Comparison of ENCODE assay signal across 10 cellular contexts in the genomic region with DNA sequence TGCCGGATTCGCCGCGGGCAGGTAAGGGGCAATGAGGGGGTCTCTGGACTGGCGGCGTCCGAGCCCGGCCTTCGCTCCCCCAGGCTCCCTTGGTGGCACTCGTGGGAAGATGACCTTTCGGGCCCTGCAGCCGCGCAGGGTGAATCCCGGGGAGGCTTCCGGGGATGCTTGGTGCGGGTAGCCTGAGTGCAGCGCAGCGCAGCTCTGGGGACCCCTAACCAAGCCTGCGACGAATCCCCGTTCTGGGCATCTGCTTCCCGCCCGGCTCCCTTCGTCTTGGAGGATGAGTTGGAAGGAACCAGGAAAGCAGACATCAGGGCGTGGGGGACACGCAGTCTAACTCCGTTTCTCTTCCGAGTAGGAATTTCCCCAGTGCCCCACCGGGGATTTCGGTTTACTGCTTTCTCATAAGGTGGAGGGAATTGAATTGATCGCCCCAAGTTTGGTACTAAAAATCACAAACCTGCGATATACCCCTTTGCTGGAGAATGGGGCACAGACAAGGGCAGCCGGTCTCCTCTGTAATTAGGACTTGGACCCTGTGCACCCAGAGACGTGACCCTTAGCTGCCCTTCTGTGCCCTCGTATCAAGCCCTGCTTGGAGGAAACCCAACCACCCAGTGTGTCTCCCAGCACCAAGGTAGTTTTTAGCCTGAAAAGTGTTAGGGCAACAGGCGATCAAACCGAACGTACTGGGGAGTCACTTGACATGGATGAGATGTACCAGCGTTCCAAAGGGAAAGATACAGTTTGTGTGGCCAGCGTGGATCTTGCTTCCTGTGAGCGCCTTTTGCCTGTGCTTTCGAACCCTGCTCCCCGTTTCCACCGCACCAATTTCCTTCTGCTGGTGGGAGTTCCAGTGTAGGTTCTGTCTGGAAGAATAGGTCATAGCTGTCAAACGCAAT. TPM values are rescaled to one million over a fixed set of nuclear protein-coding genes. Genes with fewer than 3 reads are reported as not detected.
A peak's percentile ranks its signal among the peaks of the same experiment; 100 is the strongest.
DNase-seq lines count a peak whose midpoint lies in the region; ATAC-seq, FAIRE-seq and TF ChIP-seq lines count a peak whose summit lies in the region.
"Had no signal": no experiment of that assay in that cellular context is flagged by ENCODE, and none has a peak within 500 bp of the region (broad histone marks: within the 10 kb centered on the region; RNA-seq: fewer than 3 reads in every experiment).

No MANE protein-coding gene starts in this region.

- no peaks in the 10 kb centered on the region for H3K9me3 ChIP-seq in pancreas

- peaks cover 69% of the 10 kb centered on the region for H3K27me3 Mint-ChIP-seq in activated CD4-positive, alpha-beta T cell treated with anti-CD3 and anti-CD28 coated beads, Interleukin-2, amount 10 ng/mL, durations not matched to agents 7 days and 5 days

- H3K4me3 Mint-ChIP-seq in activated CD4-positive, alpha-beta T cell treated with anti-CD3 and anti-CD28 coated beads, Interleukin-2, amount 10 ng/mL, durations not matched to agents 7 days and 5 days: peak overlapping the region; percentile 51

- H3K27ac Mint-ChIP-seq in activated CD4-positive, alpha-beta T cell treated with anti-CD3 and anti-CD28 coated beads, Interleukin-2, amount 10 ng/mL, durations not matched to agents 7 days and 5 days: no peak overlapping the region

- FAIRE-seq in pancreas (lab: Jason Lieb, UNC): no peak

- peak overlapping the region in 2 of 4 donors; percentile 32 to 59 for H3K4me3 ChIP-seq in pancreas

- ATAC-seq in HG03571 (IDR thresholded peaks at IDR 0.05; ENCODE audit: unreplicated experiment): peak; percentile 14
- ATAC-seq in esophagus mucosa: peak; percentile 7
- ATAC-seq in pancreas: peak; percentile 17 to 32 (median 20)

- H3K9me3 Mint-ChIP-seq in activated CD4-positive, alpha-beta T cell treated with anti-CD3 and anti-CD28 coated beads, Interleukin-2, amount 10 ng/mL, durations not matched to agents 7 days and 5 days: no peaks in the 10 kb centered on the region

- TF ChIP-seq CTCF in pancreas (IDR thresholded peaks at IDR 0.05): no peak

- intact Hi-C loops in pancreas (cut with DNase I): no loop called here

- no peak overlapping the region for H3K27ac ChIP-seq in pancreas

- CTCF ChIA-PET in activated CD4-positive, alpha-beta T cell treated with anti-CD3 and anti-CD28 coated beads, Interleukin-2, amount 10 ng/mL, durations not matched to agents 7 days and 5 days (lab: Charles Lee): no interaction called here

- no peaks in the 10 kb centered on the region for H3K36me3 ChIP-seq in pancreas

- H3K4me1 Mint-ChIP-seq in activated CD4-positive, alpha-beta T cell treated with anti-CD3 and anti-CD28 coated beads, Interleukin-2, amount 10 ng/mL, durations not matched to agents 7 days and 5 days: peaks cover 14% of the 10 kb centered on the region

- H3K27me3 ChIP-seq in pancreas: peaks cover 0 to 15% (median 3%) of the 10 kb centered on the region in 4 donors

- no peak for DNase-seq in activated CD4-positive, alpha-beta T cell treated with anti-CD3 and anti-CD28 coated beads, Interleukin-2, amount 10 ng/mL, durations not matched to agents 7 days and 5 days
- DNase-seq in activated CD4-positive, alpha-beta T cell treated with anti-CD3 and anti-CD28 coated beads for 4 hours: no peak
- DNase-seq in pancreas (peak in 1 of 6 donors; percentile 76), GM19238 (ENCODE audit: insufficient read length, low spot score) (no peak), HPDE6-E6E7 (ENCODE audit: extremely low spot score) (no peak), SW 1271 (lab: John Stamatoyannopoulos, UW) (no peak)

- no peaks in the 10 kb centered on the region for H3K36me3 Mint-ChIP-seq in activated CD4-positive, alpha-beta T cell treated with anti-CD3 and anti-CD28 coated beads, Interleukin-2, amount 10 ng/mL, durations not matched to agents 7 days and 5 days (ENCODE audit: low read depth)

- POLR2A ChIA-PET in activated CD4-positive, alpha-beta T cell treated with anti-CD3 and anti-CD28 coated beads, Interleukin-2, amount 10 ng/mL, durations not matched to agents 7 days and 5 days (lab: Charles Lee): no interaction called here

- 22 to 32% methylated on average over 45 of the region's 45 CpGs for WGBS in pancreas, 2 donors

- peaks cover 0 to 6% (median 0%) of the 10 kb centered on the region in 3 donors for H3K4me1 ChIP-seq in pancreas

RNA-seq across cellular contexts. Expression of gene GPC5, which starts 1.0 kb away (rescaled TPM):
- total RNA-seq in activated CD4-positive, alpha-beta T cell treated with anti-CD3 and anti-CD28 coated beads, Interleukin-2, amount 10 ng/mL, durations not matched to agents 7 days and 5 days: under 1 TPM in 1 of 2 experiments, not detected in 1; 0.06 TPM
- total RNA-seq in esophagus mucosa (not detected), pancreas (under 1 TPM in 2 of 6 donors, not detected in 4; 0.12 to 0.35 TPM)
- polyA plus RNA-seq in pancreas: under 1 TPM in 1 of 2 donors, not detected in 1; 0.35 TPM
- total RNA-seq: pulmonary artery endothelial cell; T-helper 2 cell treated with Interferon-gamma antibody and Interleukin-4, amounts not matched to agents 100 ng/mL and 5 ng/mL, for 36 hours had no signal

RNA-seq across cellular contexts. Expression of gene MIR17HG, which starts 52.0 kb away (rescaled TPM):
- total RNA-seq in activated CD4-positive, alpha-beta T cell treated with anti-CD3 and anti-CD28 coated beads, Interleukin-2, amount 10 ng/mL, durations not matched to agents 7 days and 5 days: 1 to 10 TPM; 8.1 to 8.7 TPM
- total RNA-seq in esophagus mucosa: 3.5 TPM
- total RNA-seq in pancreas: 1 to 10 TPM; 2.3 to 4.3 (median 3.1) TPM
- polyA plus RNA-seq in pancreas: 1 to 10 TPM; 4.1 to 6.0 TPM
